Comparison of ENCODE assay signal across 8 cellular contexts in the genomic region with DNA sequence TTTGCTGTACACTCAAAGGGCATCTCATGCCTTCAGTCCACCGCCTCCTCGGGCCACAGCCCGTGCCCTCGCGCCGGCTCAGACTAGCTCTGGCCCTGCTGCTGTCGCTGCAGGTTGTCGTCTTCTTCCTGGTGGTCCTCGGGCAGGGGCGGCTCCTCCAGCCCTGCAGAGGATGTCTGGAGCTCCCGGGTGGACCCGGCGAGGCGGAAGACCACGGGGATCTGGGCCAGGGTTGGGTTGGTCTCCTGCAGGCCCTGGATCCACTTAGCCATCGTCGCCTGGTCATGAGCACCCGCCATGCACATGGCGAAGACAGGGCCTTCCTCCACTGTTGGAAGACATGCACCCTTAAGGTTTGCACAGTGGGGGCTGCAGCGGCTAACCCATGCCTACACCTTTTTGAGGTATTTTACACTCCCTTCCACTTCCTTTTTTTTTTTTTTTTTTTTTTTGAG. TPM values are rescaled to one million over a fixed set of nuclear protein-coding genes. Genes with fewer than 3 reads are reported as not detected.
DNase-seq lines count a peak whose midpoint lies in the region; ATAC-seq lines count a peak whose summit lies in the region.

No MANE protein-coding gene starts in this region.

- no peaks in the 10 kb centered on the region for H3K27me3 Mint-ChIP-seq in activated naive CD4-positive, alpha-beta T cell treated with anti-CD3 and anti-CD28 coated beads for 36 hours (ENCODE audit: low read depth)
- no peaks in the 10 kb centered on the region for H3K27me3 Mint-ChIP-seq in activated T-helper 2 cell treated with anti-CD3 and anti-CD28 coated beads, Interferon-gamma antibody, Interleukin-2, Interleukin-4, amounts not matched to agents 10 μg/mL and 5 μg/mL and 100 μg/mL, durations not matched to agents 14 hours and 24 hours and 36 hours (ENCODE audit: low read depth)
- H3K27me3 Mint-ChIP-seq in stimulated activated naive CD8-positive, alpha-beta T cell treated with anti-CD3 and anti-CD28 coated beads, Interleukin-15, amount 100 ng/mL, for 72 hours, result no peaks in the 10 kb centered on the region

- no peaks in the 10 kb centered on the region for H3K9me3 ChIP-seq in iPS-15b (ENCODE audit: control insufficient read depth, insufficient read depth, low read length)

- peak overlapping the region; percentile 79 for H3K27ac Mint-ChIP-seq in activated naive CD4-positive, alpha-beta T cell treated with anti-CD3 and anti-CD28 coated beads for 36 hours
- H3K27ac Mint-ChIP-seq in activated T-helper 2 cell treated with anti-CD3 and anti-CD28 coated beads, Interferon-gamma antibody, Interleukin-2, Interleukin-4, amounts not matched to agents 10 μg/mL and 5 μg/mL and 100 μg/mL, durations not matched to agents 14 hours and 24 hours and 36 hours, result peak overlapping the region; percentile 90
- peak overlapping the region; percentile 85 to 96 for H3K27ac Mint-ChIP-seq in stimulated activated naive CD8-positive, alpha-beta T cell treated with anti-CD3 and anti-CD28 coated beads, Interleukin-15, amount 100 ng/mL, for 72 hours

- H3K9me3 Mint-ChIP-seq in activated naive CD4-positive, alpha-beta T cell treated with anti-CD3 and anti-CD28 coated beads for 36 hours, result no peaks in the 10 kb centered on the region
- H3K9me3 Mint-ChIP-seq in activated T-helper 2 cell treated with anti-CD3 and anti-CD28 coated beads, Interferon-gamma antibody, Interleukin-2, Interleukin-4, amounts not matched to agents 10 μg/mL and 5 μg/mL and 100 μg/mL, durations not matched to agents 14 hours and 24 hours and 36 hours, result no peaks in the 10 kb centered on the region
- no peaks in the 10 kb centered on the region for H3K9me3 Mint-ChIP-seq in stimulated activated naive CD8-positive, alpha-beta T cell treated with anti-CD3 and anti-CD28 coated beads, Interleukin-15, amount 100 ng/mL, for 72 hours

- intact Hi-C loops in activated naive CD4-positive, alpha-beta T cell treated with anti-CD3 and anti-CD28 coated beads for 36 hours (cut with micrococcal nuclease), result no loop called here
- intact Hi-C loops in activated T-helper 2 cell treated with anti-CD3 and anti-CD28 coated beads, Interferon-gamma antibody, Interleukin-2, Interleukin-4, amounts not matched to agents 10 μg/mL and 5 μg/mL and 100 μg/mL, durations not matched to agents 14 hours and 24 hours and 36 hours (cut with micrococcal nuclease), result loop anchor here (5.0 kb wide), 1 partner anchor 81 kb away; no protein-coding TSS in a partner anchor

- H3K36me3 ChIP-seq in iPS-15b (ENCODE audit: control insufficient read depth, insufficient read depth, low read length), result peaks cover 3% of the 10 kb centered on the region

- peaks cover 8% of the 10 kb centered on the region for H3K36me3 Mint-ChIP-seq in activated naive CD4-positive, alpha-beta T cell treated with anti-CD3 and anti-CD28 coated beads for 36 hours (ENCODE audit: low read depth)
- H3K36me3 Mint-ChIP-seq in activated T-helper 2 cell treated with anti-CD3 and anti-CD28 coated beads, Interferon-gamma antibody, Interleukin-2, Interleukin-4, amounts not matched to agents 10 μg/mL and 5 μg/mL and 100 μg/mL, durations not matched to agents 14 hours and 24 hours and 36 hours (ENCODE audit: low read depth), result peaks cover 21% of the 10 kb centered on the region

- no peaks in the 10 kb centered on the region for H3K27me3 ChIP-seq in iPS-15b (ENCODE audit: control insufficient read depth, insufficient read depth, low read length)

- peak overlapping the region; percentile 86 for H3K4me3 Mint-ChIP-seq in activated naive CD4-positive, alpha-beta T cell treated with anti-CD3 and anti-CD28 coated beads for 36 hours
- H3K4me3 Mint-ChIP-seq in activated T-helper 2 cell treated with anti-CD3 and anti-CD28 coated beads, Interferon-gamma antibody, Interleukin-2, Interleukin-4, amounts not matched to agents 10 μg/mL and 5 μg/mL and 100 μg/mL, durations not matched to agents 14 hours and 24 hours and 36 hours (ENCODE audit: low read depth), result peak overlapping the region; percentile 89
- H3K4me3 Mint-ChIP-seq in stimulated activated naive CD8-positive, alpha-beta T cell treated with anti-CD3 and anti-CD28 coated beads, Interleukin-15, amount 100 ng/mL, for 72 hours, result peak overlapping the region; percentile 96

- H3K9ac ChIP-seq in iPS-15b (ENCODE audit: low read depth, low read length), result peak overlapping the region; percentile 79

- H3K4me1 ChIP-seq in iPS-15b (ENCODE audit: control insufficient read depth, insufficient read depth, low read length), result no peaks in the 10 kb centered on the region

- no peak for DNase-seq in activated naive CD4-positive, alpha-beta T cell treated with anti-CD3 and anti-CD28 coated beads for 36 hours
- no peak for DNase-seq in activated naive CD4-positive, alpha-beta T cell treated with Interleukin-2 at 50 U/mL for 16 hours
- DNase-seq in activated T-helper 2 cell treated with anti-CD3 and anti-CD28 coated beads, Interferon-gamma antibody, Interleukin-2, Interleukin-4, amounts not matched to agents 10 μg/mL and 5 μg/mL and 100 μg/mL, durations not matched to agents 14 hours and 24 hours and 36 hours (ENCODE audit: low spot score), result no peak
- no peak for DNase-seq in stimulated activated naive CD8-positive, alpha-beta T cell treated with anti-CD3 and anti-CD28 coated beads, Interleukin-15, amount 100 ng/mL, for 72 hours
- DNase-seq in G401 (ENCODE audit: low spot score) (no peak), NCI-H1105 (lab: John Stamatoyannopoulos, UW) (no peak)

- peak overlapping the region; percentile 66 for H3K4me3 ChIP-seq in iPS-15b (ENCODE audit: low read depth, low read length)

- in situ Hi-C loops in G401 (cut with HindIII; ENCODE audit: low sequenced_read_pairs), result no loop called here

- CTCF ChIA-PET in activated naive CD4-positive, alpha-beta T cell treated with anti-CD3 and anti-CD28 coated beads for 36 hours (lab: Charles Lee), result interaction anchor here (1.2 kb wide), 1 partner anchor 28 kb away, joined by 3 read pairs; no protein-coding TSS in a partner anchor

- peaks cover 15% of the 10 kb centered on the region for H3K4me1 Mint-ChIP-seq in activated naive CD4-positive, alpha-beta T cell treated with anti-CD3 and anti-CD28 coated beads for 36 hours (ENCODE audit: low read depth)
- peaks cover 12% of the 10 kb centered on the region for H3K4me1 Mint-ChIP-seq in activated T-helper 2 cell treated with anti-CD3 and anti-CD28 coated beads, Interferon-gamma antibody, Interleukin-2, Interleukin-4, amounts not matched to agents 10 μg/mL and 5 μg/mL and 100 μg/mL, durations not matched to agents 14 hours and 24 hours and 36 hours (ENCODE audit: low read depth)
- peaks cover 38% of the 10 kb centered on the region for H3K4me1 Mint-ChIP-seq in stimulated activated naive CD8-positive, alpha-beta T cell treated with anti-CD3 and anti-CD28 coated beads, Interleukin-15, amount 100 ng/mL, for 72 hours

- peak; percentile 25 for ATAC-seq in HG03159 (IDR thresholded peaks at IDR 0.05; ENCODE audit: unreplicated experiment)
- peak; percentile 35 for ATAC-seq in stimulated activated naive CD8-positive, alpha-beta T cell treated with anti-CD3 and anti-CD28 coated beads, Interleukin-15, amount 100 ng/mL, for 72 hours

RNA-seq across cellular contexts. Expression of gene ZNF653, which starts 0.5 kb away (rescaled TPM):
- 1 to 10 TPM; 6.8 to 7.3 TPM for total RNA-seq in activated naive CD4-positive, alpha-beta T cell treated with anti-CD3 and anti-CD28 coated beads for 36 hours
- total RNA-seq in activated T-helper 2 cell treated with anti-CD3 and anti-CD28 coated beads, Interferon-gamma antibody, Interleukin-2, Interleukin-4, amounts not matched to agents 10 μg/mL and 5 μg/mL and 100 μg/mL, durations not matched to agents 14 hours and 24 hours and 36 hours, result 19.4 and 20.1 TPM in 2 replicates
- 10.2 and 21.8 TPM in 2 replicates for total RNA-seq in G401 (2014; rRNA removed; shearing (Covaris generic))

RNA-seq across cellular contexts. Expression of gene ECSIT, which starts 22.8 kb away (rescaled TPM):
- total RNA-seq in activated naive CD4-positive, alpha-beta T cell treated with anti-CD3 and anti-CD28 coated beads for 36 hours, result 10 to 100 TPM; 42.6 to 46.0 TPM
- 42.7 and 43.5 TPM in 2 replicates for total RNA-seq in activated T-helper 2 cell treated with anti-CD3 and anti-CD28 coated beads, Interferon-gamma antibody, Interleukin-2, Interleukin-4, amounts not matched to agents 10 μg/mL and 5 μg/mL and 100 μg/mL, durations not matched to agents 14 hours and 24 hours and 36 hours
- total RNA-seq in G401 (2014; rRNA removed; shearing (Covaris generic)), result 104 and 109 TPM in 2 replicates

RNA-seq across cellular contexts. Expression of gene ELAVL3, which starts 25.3 kb away (rescaled TPM):
- total RNA-seq in activated naive CD4-positive, alpha-beta T cell treated with anti-CD3 and anti-CD28 coated beads for 36 hours, result not detected
- 0.84 TPM in 1 of 2 replicates, not detected in the other for total RNA-seq in activated T-helper 2 cell treated with anti-CD3 and anti-CD28 coated beads, Interferon-gamma antibody, Interleukin-2, Interleukin-4, amounts not matched to agents 10 μg/mL and 5 μg/mL and 100 μg/mL, durations not matched to agents 14 hours and 24 hours and 36 hours
- 0.43 and 2.4 TPM in 2 replicates for total RNA-seq in G401 (2014; rRNA removed; shearing (Covaris generic))

RNA-seq across cellular contexts. Expression of gene CNN1, which starts 32.5 kb away (rescaled TPM):
- not detected for total RNA-seq in activated naive CD4-positive, alpha-beta T cell treated with anti-CD3 and anti-CD28 coated beads for 36 hours
- not detected in 2 replicates for total RNA-seq in activated T-helper 2 cell treated with anti-CD3 and anti-CD28 coated beads, Interferon-gamma antibody, Interleukin-2, Interleukin-4, amounts not matched to agents 10 μg/mL and 5 μg/mL and 100 μg/mL, durations not matched to agents 14 hours and 24 hours and 36 hours
- total RNA-seq in G401 (2014; rRNA removed; shearing (Covaris generic)), result 28.0 and 34.3 TPM in 2 replicates

RNA-seq across cellular contexts. Expression of gene ELOF1, which starts 52.9 kb away (rescaled TPM):
- total RNA-seq in activated naive CD4-positive, alpha-beta T cell treated with anti-CD3 and anti-CD28 coated beads for 36 hours, result 10 to 100 TPM; 33.0 to 33.4 TPM
- total RNA-seq in activated T-helper 2 cell treated with anti-CD3 and anti-CD28 coated beads, Interferon-gamma antibody, Interleukin-2, Interleukin-4, amounts not matched to agents 10 μg/mL and 5 μg/mL and 100 μg/mL, durations not matched to agents 14 hours and 24 hours and 36 hours, result 64.1 and 68.3 TPM in 2 replicates
- 54.0 and 57.8 TPM in 2 replicates for total RNA-seq in G401 (2014; rRNA removed; shearing (Covaris generic))
